ENCODE assay signal across 25 cellular contexts in the genomic region with DNA sequence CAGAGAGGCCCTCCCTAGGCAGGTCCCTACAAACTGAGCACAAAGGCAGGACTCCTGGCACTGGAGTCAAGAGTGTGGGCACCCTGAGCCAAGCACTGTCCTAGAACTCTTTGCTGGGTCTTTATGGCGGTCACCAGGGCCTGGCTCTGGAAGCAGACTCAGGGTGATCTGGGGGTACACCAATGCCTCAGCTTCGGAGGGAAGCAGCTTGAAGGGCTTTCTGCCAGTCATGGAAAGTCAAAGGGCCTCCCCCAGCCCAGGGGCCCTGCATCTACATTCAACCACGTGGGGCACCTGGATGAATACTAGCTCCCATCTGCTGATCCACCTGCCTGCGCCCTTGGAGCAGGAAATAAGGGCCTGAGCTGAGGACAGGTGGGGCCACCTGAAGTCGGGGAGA. TPM values are rescaled to one million over a fixed set of nuclear protein-coding genes. Genes with fewer than 3 reads are reported as not detected.
"Had no signal": no experiment of that assay in that cellular context is flagged by ENCODE, and none has a peak within 500 bp of the region (broad histone marks: within the 10 kb centered on the region; RNA-seq: fewer than 3 reads in every experiment).

No MANE protein-coding gene starts in this region.

- H3K9ac ChIP-seq: SK-N-SH had no signal

- ATAC-seq: Panc1, PC-3, T-cell had no signal

- FAIRE-seq: HTR-8/SVneo had no signal

- H3K36me3 ChIP-seq: MG63 had no signal

- H3K9me3 Mint-ChIP-seq: T-cell had no signal

- H3K27ac Mint-ChIP-seq: T-cell had no signal

- H3K4me3 ChIP-seq: MG63 had no signal

- H3K9me2 ChIP-seq: SK-N-SH had no signal

- H3K27me3 ChIP-seq: MG63 had no signal

- H3K4me3 Mint-ChIP-seq: T-cell had no signal

- H3K9me3 ChIP-seq: MG63, SK-N-SH had no signal

- DNase-seq: KG1, MG63, NCI-H1092 treated with DMSO at 0.1 percent for 48 hours, NCI-H1436, NCI-H187, NCI-H2029, NCI-H2081 treated with DMSO at 0.1 percent for 48 hours, NCI-H2171, NCI-H226, NCI-H446, NCI-H510A, NCI-H524 treated with DMSO at 0.1 percent for 48 hours, NCI-H69, NCI-H774, PC-3, SHP77, SK-N-SH, SW 1271, T-cell had no signal

- H3K4me2 ChIP-seq: SK-N-SH had no signal

- H3K4me1 Mint-ChIP-seq: T-cell had no signal

- H3K36me3 Mint-ChIP-seq: T-cell had no signal

- H3K27ac ChIP-seq: HL-60 had no signal

RNA-seq across cellular contexts. Expression of a gene that starts 7.4 kb away (rescaled TPM):
- total RNA-seq: OCI-LY7, PC-3, RPMI7951, SK-MEL-5, T-cell had no signal
- polyA plus RNA-seq: SK-N-SH had no signal

RNA-seq across cellular contexts. Expression of a gene that starts 53.3 kb away (rescaled TPM):
- total RNA-seq: OCI-LY7, PC-3, RPMI7951, T-cell had no signal
- polyA plus RNA-seq: SK-N-SH had no signal
